Comparison of ENCODE assay signal across 25 cellular contexts in the genomic region with DNA sequence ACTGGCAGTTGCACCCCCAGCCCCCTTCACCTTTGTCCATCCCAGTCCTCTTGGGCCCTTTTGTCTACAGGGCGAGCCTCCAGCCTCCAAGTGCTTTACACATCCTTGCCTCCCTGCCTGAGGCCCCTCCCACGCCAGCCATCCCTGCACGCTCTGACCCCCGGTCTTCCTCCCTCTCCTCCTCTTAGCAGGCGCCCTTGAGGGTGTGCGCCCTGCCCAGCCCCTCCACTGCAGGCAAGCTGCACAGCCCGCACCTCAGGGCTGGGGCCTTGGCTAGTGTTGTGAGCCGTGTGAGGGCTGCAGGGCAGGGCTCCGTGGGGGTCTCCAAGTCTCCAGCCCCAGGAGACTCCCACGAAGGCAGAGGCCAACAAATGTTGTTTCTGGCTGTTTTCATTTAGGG. TPM values are rescaled to one million over a fixed set of nuclear protein-coding genes. Genes with fewer than 3 reads are reported as not detected.
DNase-seq lines count a peak whose midpoint lies in the region; ATAC-seq and TF ChIP-seq lines count a peak whose summit lies in the region.
"Had no signal": no experiment of that assay in that cellular context is flagged by ENCODE, and none has a peak within 500 bp of the region (broad histone marks: within the 10 kb centered on the region; RNA-seq: fewer than 3 reads in every experiment).

No MANE protein-coding gene starts in this region.

- H3K4me1 ChIP-seq in lower lobe of right lung (peaks cover 21% of the 10 kb centered on the region), spleen (peaks cover 0 to 45% (median 20%) of the 10 kb centered on the region in 6 donors), PC-3 (ENCODE audit: insufficient read depth, low read length) (peaks cover 23% of the 10 kb centered on the region)
- H3K4me1 ChIP-seq: psoas muscle had no signal

- CTCF ChIA-PET in PC-3 (lab: Charles Lee): no interaction called here

- TF ChIP-seq CTCF in lower lobe of right lung (IDR thresholded peaks at IDR 0.05) (no peak), spleen (IDR thresholded peaks at IDR 0.05 in 8 of 11, conservative IDR thresholded peaks at IDR 0.05 in 3 of 11) (no peak), PC-3 (conservative IDR thresholded peaks at IDR 0.05; ENCODE audit: low read depth, low read length) (no peak)

- H3K4me3 ChIP-seq in lower lobe of right lung (no peak overlapping the region), spleen (no peak overlapping the region), PC-3 (ENCODE audit: low read length) (no peak overlapping the region)
- H3K4me3 ChIP-seq: GM23248, psoas muscle, upper lobe of left lung had no signal

- H3K9me2 ChIP-seq in PC-3 (replicated peaks; ENCODE audit: low read length): no peaks in the 10 kb centered on the region

- H3F3A ChIP-seq in PC-3 (ENCODE audit: low read length, unreplicated experiment): no peaks in the 10 kb centered on the region

- no TSS peak for BruUV-seq in PC-3 (replicated peaks; lab: Mats Ljungman, UMichigan)

- no peak for TF ChIP-seq POLR2A in spleen (IDR thresholded peaks at IDR 0.05)

- peaks cover 31% of the 10 kb centered on the region for H3K27me3 Mint-ChIP-seq in stimulated activated naive CD8-positive, alpha-beta T cell treated with anti-CD3 and anti-CD28 coated beads, Interleukin-15, amount 100 ng/mL, for 72 hours

- H3K36me3 ChIP-seq in lower lobe of right lung: peaks cover 15% of the 10 kb centered on the region
- H3K36me3 ChIP-seq in spleen: no peaks in the 10 kb centered on the region
- no peaks in the 10 kb centered on the region for H3K36me3 ChIP-seq in PC-3 (ENCODE audit: low read depth, low read length)
- H3K36me3 ChIP-seq: neutrophil, SJCRH30 had no signal

- H2AFZ ChIP-seq in PC-3 (ENCODE audit: low read length): no peak overlapping the region
- H2AFZ ChIP-seq: GM23248 had no signal

- ATAC-seq in stimulated activated naive CD8-positive, alpha-beta T cell treated with anti-CD3 and anti-CD28 coated beads, Interleukin-15, amount 100 ng/mL, for 72 hours: peak; percentile 21
- no peak for ATAC-seq in stimulated activated naive CD8-positive, alpha-beta T cell treated with anti-CD3 and anti-CD28 coated beads, Interleukin-15, Interleukin-2, amounts not matched to agents 100 U/mL and 50 U/mL, for 24 hours
- ATAC-seq in lower lobe of right lung (no peak), PC-3 (no peak), GM18519 (IDR thresholded peaks at IDR 0.05; ENCODE audit: low FRiP score, unreplicated experiment) (no peak), GM21723 (IDR thresholded peaks at IDR 0.05; ENCODE audit: unreplicated experiment) (no peak)
- ATAC-seq: activated naive CD4-positive, alpha-beta T cell treated with anti-CD3 and anti-CD28 coated beads, Interleukin-2, amount 50 U/mL, for 72 hours; esophagus mucosa; psoas muscle had no signal

- peaks cover 4% of the 10 kb centered on the region for H3K4me1 Mint-ChIP-seq in stimulated activated naive CD8-positive, alpha-beta T cell treated with anti-CD3 and anti-CD28 coated beads, Interleukin-15, amount 100 ng/mL, for 72 hours
- H3K4me1 Mint-ChIP-seq: IgD-negative memory B cell had no signal

- intact Hi-C loops in lower lobe of right lung (cut with DNase I) (no loop called here), spleen (cut with DNase I; ENCODE audit: low total_unique reads) (no loop called here), PC-3 (cut with micrococcal nuclease) (no loop called here)

- H3K9me3 ChIP-seq in lower lobe of right lung (no peaks in the 10 kb centered on the region), spleen (no peaks in the 10 kb centered on the region), PC-3 (ENCODE audit: low read length) (no peaks in the 10 kb centered on the region)
- H3K9me3 ChIP-seq: neutrophil, psoas muscle, SJCRH30, upper lobe of left lung had no signal

- no peaks in the 10 kb centered on the region for H4K20me1 ChIP-seq in PC-3 (ENCODE audit: low read length)

- POLR2A ChIA-PET in PC-3 (lab: Charles Lee; ENCODE audit: unreplicated experiment): no interaction called here

- 66 to 77% (median 70%) methylated on average over 8 to 10 of the region's 10 CpGs for WGBS in spleen, 5 donors

- H3K27me3 ChIP-seq in lower lobe of right lung (ENCODE audit: low read depth) (no peaks in the 10 kb centered on the region), spleen (replicated peaks in 1 of 7) (peaks cover 0 to 12% (median 2%) of the 10 kb centered on the region in 7 donors), PC-3 (ENCODE audit: low read length) (no peaks in the 10 kb centered on the region)
- H3K27me3 ChIP-seq: SJCRH30, upper lobe of left lung had no signal

- no peak overlapping the region for H3K9ac ChIP-seq in PC-3 (ENCODE audit: low read length)

- peaks cover 31% of the 10 kb centered on the region for H3K79me2 ChIP-seq in PC-3 (ENCODE audit: low read length)

- H3K27ac Mint-ChIP-seq in stimulated activated naive CD8-positive, alpha-beta T cell treated with anti-CD3 and anti-CD28 coated beads, Interleukin-15, amount 100 ng/mL, for 72 hours: peak overlapping the region; percentile 61 to 93
- H3K27ac Mint-ChIP-seq: activated naive CD4-positive, alpha-beta T cell treated with anti-CD3 and anti-CD28 coated beads, Interleukin-2, amount 50 U/mL, for 72 hours; activated T-helper 2 cell treated with anti-CD3 and anti-CD28 coated beads, Interferon-gamma antibody, Interleukin-2, Interleukin-4, amounts not matched to agents 10 μg/mL and 5 μg/mL and 100 μg/mL, durations not matched to agents 14 hours and 24 hours and 36 hours; CD4-positive, alpha-beta T cell; IgD-negative memory B cell; memory B cell had no signal

- no peak for DNase-seq in stimulated activated naive CD8-positive, alpha-beta T cell treated with anti-CD3 and anti-CD28 coated beads, Interleukin-15, amount 100 ng/mL, for 72 hours
- no peak for DNase-seq in stimulated activated naive CD8-positive, alpha-beta T cell treated with anti-CD3 and anti-CD28 coated beads, Interleukin-15, Interleukin-2, amounts not matched to agents 100 U/mL and 50 U/mL, for 24 hours
- DNase-seq in lower lobe of right lung: peak; percentile 37
- DNase-seq in spleen: peak; percentile 58
- no peak for DNase-seq in PC-3
- no peak for DNase-seq in stimulated activated CD4-positive, alpha-beta T cell treated with anti-CD3 and anti-CD28 coated beads, Interleukin-15, amount 100 ng/mL, for 24 hours
- DNase-seq: 8988T; activated CD4-positive, alpha-beta T cell treated with anti-CD3 and anti-CD28 coated beads, Interleukin-2, amount 50 U/mL, for 4 hours; CD4-positive, alpha-beta T cell; effector memory CD4-positive, alpha-beta T cell; foreskin fibroblast; GM23248; NCI-H1694 treated with DMSO at 0.1 percent for 48 hours; NCI-H524 treated with DMSO at 0.1 percent for 48 hours had no signal

- H3K27ac ChIP-seq in lower lobe of right lung: no peak overlapping the region
- no peak overlapping the region for H3K27ac ChIP-seq in spleen
- no peak overlapping the region for H3K27ac ChIP-seq in PC-3 (ENCODE audit: low read length)
- H3K27ac ChIP-seq: GM23248, neutrophil, psoas muscle, SJCRH30 had no signal

- no peak overlapping the region for H3K4me2 ChIP-seq in PC-3 (ENCODE audit: low read length)

- no peaks in the 10 kb centered on the region for H3K9me3 Mint-ChIP-seq in stimulated activated naive CD8-positive, alpha-beta T cell treated with anti-CD3 and anti-CD28 coated beads, Interleukin-15, amount 100 ng/mL, for 72 hours
- H3K9me3 Mint-ChIP-seq: activated naive CD4-positive, alpha-beta T cell treated with anti-CD3 and anti-CD28 coated beads, Interleukin-2, amount 50 U/mL, for 72 hours; activated T-helper 2 cell treated with anti-CD3 and anti-CD28 coated beads, Interferon-gamma antibody, Interleukin-2, Interleukin-4, amounts not matched to agents 10 μg/mL and 5 μg/mL and 100 μg/mL, durations not matched to agents 14 hours and 24 hours and 36 hours; CD4-positive, alpha-beta T cell; IgD-negative memory B cell; memory B cell had no signal

- H3K4me3 Mint-ChIP-seq in stimulated activated naive CD8-positive, alpha-beta T cell treated with anti-CD3 and anti-CD28 coated beads, Interleukin-15, amount 100 ng/mL, for 72 hours: no peak overlapping the region
- H3K4me3 Mint-ChIP-seq: CD4-positive, alpha-beta T cell; IgD-negative memory B cell had no signal

RNA-seq across cellular contexts. Expression of a gene that starts 6.9 kb away (rescaled TPM):
- total RNA-seq in lower lobe of right lung (44.2 TPM), spleen (10 to 100 TPM in 4 of 7 donors, 1 to 10 TPM in 3; 6.5 to 19.4 (median 13.0) TPM), PC-3 (2014; rRNA removed) (30.2 and 39.3 TPM in 2 replicates)
- polyA plus RNA-seq in spleen: 1 to 10 TPM; 3.0 to 7.2 (median 4.5) TPM
- total RNA-seq: CD4-positive, alpha-beta T cell had no signal

RNA-seq across cellular contexts. Expression of a gene that starts 57.0 kb away (rescaled TPM):
- total RNA-seq in lower lobe of right lung (125 TPM), spleen (100 to 1,000 TPM; 127 to 217 (median 167) TPM), PC-3 (2014; rRNA removed) (198 and 245 TPM in 2 replicates)
- polyA plus RNA-seq in spleen: 100 to 1,000 TPM; 133 to 254 (median 213) TPM

Comparison
In these comparisons a context has a peak if more than half of its experiments do, and no peak if none do; other contexts are left out.
1. DNase-seq: peak in lower lobe of right lung (single experiment) and spleen (single experiment); none in stimulated activated naive CD8-positive, alpha-beta T cell treated with anti-CD3 and anti-CD28 coated beads, Interleukin-15, amount 100 ng/mL, for 72 hours (0 of 2), stimulated activated naive CD8-positive, alpha-beta T cell treated with anti-CD3 and anti-CD28 coated beads, Interleukin-15, Interleukin-2, amounts not matched to agents 100 U/mL and 50 U/mL, for 24 hours (single experiment), PC-3 (single experiment) and stimulated activated CD4-positive, alpha-beta T cell treated with anti-CD3 and anti-CD28 coated beads, Interleukin-15, amount 100 ng/mL, for 24 hours (single experiment).